ENCODE assay signal across 11 cellular contexts in genomic region chr7:43785425-43785824, GRCh38. TPM values are rescaled to one million over a fixed set of nuclear protein-coding genes. Genes with fewer than 3 reads are reported as not detected.
DNase-seq lines count a peak whose midpoint lies in the region; TF ChIP-seq lines count a peak whose summit lies in the region.
"Had no signal": no experiment of that assay in that cellular context is flagged by ENCODE, and none has a peak within 500 bp of the region (broad histone marks: within the 10 kb centered on the region; RNA-seq: fewer than 3 reads in every experiment).

No MANE protein-coding gene starts in this region.

- H3K27me3 ChIP-seq in AG04450 (ENCODE audit: control insufficient read depth, insufficient read depth, low read length) = no peaks in the 10 kb centered on the region
- H3K27me3 ChIP-seq: spleen had no signal

- H3K4me1 Mint-ChIP-seq in mesothelial cell of epicardium = peaks cover 21% of the 10 kb centered on the region

- POLR2A ChIA-PET in AG04450 (lab: Yijun Ruan, JAX) = no interaction called here

- TF ChIP-seq CTCF in AG04450 (IDR thresholded peaks at IDR 0.05; ENCODE audit: low read depth, low read length) (no peak), epithelial cell of proximal tubule (conservative IDR thresholded peaks at IDR 0.05; ENCODE audit: low read depth, low read length) (no peak), mesothelial cell of epicardium (IDR thresholded peaks at IDR 0.05; ENCODE audit: unreplicated experiment) (no peak)

- peak overlapping the region; percentile 60 for H3K27ac Mint-ChIP-seq in mesothelial cell of epicardium
- H3K27ac Mint-ChIP-seq: CD4-positive, CD25-positive, alpha-beta regulatory T cell; stimulated activated naive CD8-positive, alpha-beta T cell treated with anti-CD3 and anti-CD28 coated beads, Interleukin-15, amount 100 ng/mL, for 72 hours had no signal

- no peak overlapping the region for H3K27ac ChIP-seq in AG04450 (ENCODE audit: low read depth, low read length)

- DNase-seq in AG04450 (ENCODE audit: low read depth, low spot score) (peak; percentile 60), M059J (ENCODE audit: low read depth) (peak; percentile 79), epithelial cell of proximal tubule (ENCODE audit: low read depth) (peak; percentile 82), mesothelial cell of epicardium (ENCODE audit: low spot score in 2 of 2, unreplicated experiment in 2 of 2) (peak in 1 of 2 experiments; percentile 36), NCI-H2081 treated with DMSO at 0.1 percent for 48 hours (lab: John Stamatoyannopoulos, UW) (no peak), NCI-H187 treated with DMSO at 0.1 percent for 48 hours (lab: John Stamatoyannopoulos, UW) (no peak), GM19238 (ENCODE audit: insufficient read length, low spot score) (no peak), NCI-H774 (lab: John Stamatoyannopoulos, UW) (no peak)
- DNase-seq: spleen had no signal

- H3K4me3 ChIP-seq in AG04450 (ENCODE audit: low read depth, low read length) = no peak overlapping the region
- H3K4me3 ChIP-seq in epithelial cell of proximal tubule (ENCODE audit: low read depth, low read length) = peak overlapping the region; percentile 7
- H3K4me3 ChIP-seq: spleen had no signal

- peaks cover 18% of the 10 kb centered on the region for H3K36me3 Mint-ChIP-seq in mesothelial cell of epicardium

- H3K9me3 Mint-ChIP-seq in mesothelial cell of epicardium = no peaks in the 10 kb centered on the region
- H3K9me3 Mint-ChIP-seq: CD4-positive, CD25-positive, alpha-beta regulatory T cell; stimulated activated naive CD8-positive, alpha-beta T cell treated with anti-CD3 and anti-CD28 coated beads, Interleukin-15, amount 100 ng/mL, for 72 hours had no signal

- H3K9me3 ChIP-seq in AG04450 (ENCODE audit: control insufficient read depth, insufficient read depth, low read length) = no peaks in the 10 kb centered on the region
- H3K9me3 ChIP-seq: spleen had no signal

- no peaks in the 10 kb centered on the region for H3K27me3 Mint-ChIP-seq in mesothelial cell of epicardium (ENCODE audit: low read depth)
- H3K27me3 Mint-ChIP-seq: CD4-positive, CD25-positive, alpha-beta regulatory T cell; stimulated activated naive CD8-positive, alpha-beta T cell treated with anti-CD3 and anti-CD28 coated beads, Interleukin-15, amount 100 ng/mL, for 72 hours had no signal

- CTCF ChIA-PET in AG04450 (lab: Charles Lee) = interaction anchor here (0.8 to 1.6 kb wide), 2 partner anchors 65 to 203 kb away, joined by 3 to 5 read pairs; partner anchors contain the start of gene STK17A

- H3K4me3 Mint-ChIP-seq in mesothelial cell of epicardium = no peak overlapping the region
- H3K4me3 Mint-ChIP-seq: CD4-positive, CD25-positive, alpha-beta regulatory T cell; stimulated activated naive CD8-positive, alpha-beta T cell treated with anti-CD3 and anti-CD28 coated beads, Interleukin-15, amount 100 ng/mL, for 72 hours had no signal

RNA-seq across cellular contexts. Expression of gene BLVRA, which starts 26.9 kb away (rescaled TPM):
- polyA plus RNA-seq in AG04450 (2011; rRNA removed) = 50.3 and 58.7 TPM in 2 replicates
- polyA minus RNA-seq in AG04450 (2011; rRNA and poly(A)+ RNA removed) = 16.4 and 17.9 TPM in 2 replicates
- total RNA-seq in M059J (2014; rRNA removed; shearing (Covaris generic)) = 30.6 and 43.6 TPM in 2 replicates
- total RNA-seq in epithelial cell of proximal tubule = 84.5 and 86.8 TPM in 2 replicates
- total RNA-seq in mesothelial cell of epicardium = 27.3 to 29.6 TPM (median 28.9 TPM) in 3 replicates

RNA-seq across cellular contexts. Expression of gene COA1, which starts 56.1 kb away (rescaled TPM):
- 22.4 and 24.4 TPM in 2 replicates for polyA plus RNA-seq in AG04450 (2011; rRNA removed)
- 29.9 and 35.4 TPM in 2 replicates for polyA minus RNA-seq in AG04450 (2011; rRNA and poly(A)+ RNA removed)
- 102 and 109 TPM in 2 replicates for total RNA-seq in M059J (2014; rRNA removed; shearing (Covaris generic))
- total RNA-seq in epithelial cell of proximal tubule (54.0 and 74.7 TPM in 2 replicates), mesothelial cell of epicardium (89.3 to 93.7 TPM (median 91.8 TPM) in 3 replicates)

Comparison
In these comparisons a context has a peak if more than half of its experiments do, and no peak if none do; other contexts are left out.
1. DNase-seq: peak in AG04450 (single experiment), M059J (single experiment) and epithelial cell of proximal tubule (single experiment); none in NCI-H2081 treated with DMSO at 0.1 percent for 48 hours (single experiment), NCI-H187 treated with DMSO at 0.1 percent for 48 hours (single experiment), GM19238 (single experiment) and NCI-H774 (single experiment).